13 cellular contexts compared by ENCODE assay signal in genomic region chr1:28129150-28129549, GRCh38. TPM values are rescaled to one million over a fixed set of nuclear protein-coding genes. Genes with fewer than 3 reads are reported as not detected.
DNase-seq lines count a peak whose midpoint lies in the region; ATAC-seq, FAIRE-seq and TF ChIP-seq lines count a peak whose summit lies in the region.
"Had no signal": no experiment of that assay in that cellular context is flagged by ENCODE, and none has a peak within 500 bp of the region (broad histone marks: within the 10 kb centered on the region; RNA-seq: fewer than 3 reads in every experiment).

No MANE protein-coding gene starts in this region.

- H3K4me1 ChIP-seq in BLaER1 treated with 17β-estradiol and CSF1 and Interleukin-3, amounts not matched to agents 10 nM and 100 nM: peaks cover 40 to 96% (median 61%) of the 10 kb centered on the region in 10 experiments
- H3K4me1 ChIP-seq in keratinocyte (ENCODE audit: control insufficient read depth, extremely low read depth, insufficient read depth, low read length): peaks cover 12% of the 10 kb centered on the region

- H3K9me3 Mint-ChIP-seq in activated naive CD8-positive, alpha-beta T cell treated with anti-CD3 and anti-CD28 coated beads for 36 hours: peaks cover 1% of the 10 kb centered on the region
- H3K9me3 Mint-ChIP-seq: brain had no signal

- H3K4me3 ChIP-seq in BLaER1 treated with 17β-estradiol and CSF1 and Interleukin-3, amounts not matched to agents 10 nM and 100 nM: no peak overlapping the region
- no peak overlapping the region for H3K4me3 ChIP-seq in cardiac fibroblast (replicated peaks in 1 of 2; ENCODE audit: low read depth in 2 of 2, low read length in 2 of 2)
- no peak overlapping the region for H3K4me3 ChIP-seq in keratinocyte (ENCODE audit: control insufficient read depth in 2 of 3, extremely low read depth in 1 of 3, insufficient read depth in 2 of 3, low read depth in 1 of 3, low read length in 3 of 3)
- H3K4me3 ChIP-seq in WERI-Rb-1 (ENCODE audit: low read depth, low read length): no peak overlapping the region
- H3K4me3 ChIP-seq: BLaER1 had no signal

- peak overlapping the region in 7 of 11 experiments; percentile 4 to 91 (median 80); a peak in 9 of 22 replicates for H3K27ac ChIP-seq in BLaER1 treated with 17β-estradiol and CSF1 and Interleukin-3, amounts not matched to agents 10 nM and 100 nM
- peak overlapping the region; percentile 65 for H3K27ac ChIP-seq in keratinocyte (ENCODE audit: control insufficient read depth, insufficient read depth, low read length)
- H3K27ac ChIP-seq in WERI-Rb-1: no peak overlapping the region
- H3K27ac ChIP-seq: BLaER1 had no signal

- no peaks in the 10 kb centered on the region for H3K79me2 ChIP-seq in keratinocyte (ENCODE audit: control insufficient read depth, insufficient read depth, low read length)

- H4K20me1 ChIP-seq in BLaER1 treated with 17β-estradiol and CSF1 and Interleukin-3, amounts not matched to agents 10 nM and 100 nM: no peaks in the 10 kb centered on the region
- no peaks in the 10 kb centered on the region for H4K20me1 ChIP-seq in keratinocyte (ENCODE audit: control insufficient read depth, extremely low read depth, insufficient read depth, low read length)
- H4K20me1 ChIP-seq: BLaER1 had no signal

- DNase-seq in LoVo (ENCODE audit: low spot score) (peak; percentile 24), cardiac fibroblast (ENCODE audit: low read depth in 2 of 2) (peak; percentile 63 to 80), keratinocyte (ENCODE audit: low read depth, low spot score) (peak; percentile 90), SHP77 treated with DMSO at 0.1 percent for 48 hours (lab: John Stamatoyannopoulos, UW) (no peak), WERI-Rb-1 (no peak)
- DNase-seq in activated naive CD8-positive, alpha-beta T cell treated with anti-CD3 and anti-CD28 coated beads for 36 hours: no peak
- DNase-seq: foreskin melanocyte, NCI-H2171 treated with DMSO at 0.1 percent for 48 hours had no signal

- H3K9ac ChIP-seq in BLaER1 treated with 17β-estradiol and CSF1 and Interleukin-3, amounts not matched to agents 10 nM and 100 nM: peak overlapping the region in 2 of 11 experiments; percentile 7 to 11; a peak in 2 of 22 replicates
- no peak overlapping the region for H3K9ac ChIP-seq in keratinocyte (ENCODE audit: control insufficient read depth, extremely low read depth, insufficient read depth, low read length)
- H3K9ac ChIP-seq: BLaER1 had no signal

- dilution Hi-C loops in keratinocyte (cut with MboI; ENCODE audit: extremely low pct_ligation_motif_present, low sequenced_read_pairs): no loop called here

- H3K36me3 Mint-ChIP-seq in activated naive CD8-positive, alpha-beta T cell treated with anti-CD3 and anti-CD28 coated beads for 36 hours: no peaks in the 10 kb centered on the region
- H3K36me3 Mint-ChIP-seq: brain had no signal

- H3K4me2 ChIP-seq in BLaER1 treated with 17β-estradiol and CSF1 and Interleukin-3, amounts not matched to agents 10 nM and 100 nM: peak overlapping the region in 5 of 11 experiments; percentile 78 to 97 (median 92); a peak in 10 of 22 replicates
- peak overlapping the region; percentile 29 for H3K4me2 ChIP-seq in keratinocyte (ENCODE audit: control insufficient read depth, extremely low read depth, insufficient read depth, low read depth, low read length)
- H3K4me2 ChIP-seq: BLaER1 had no signal

- ATAC-seq in GM19395 (IDR thresholded peaks at IDR 0.05; ENCODE audit: unreplicated experiment): no peak
- ATAC-seq: left lobe of liver had no signal

- peaks cover 6% of the 10 kb centered on the region for H3K4me1 Mint-ChIP-seq in activated naive CD8-positive, alpha-beta T cell treated with anti-CD3 and anti-CD28 coated beads for 36 hours
- H3K4me1 Mint-ChIP-seq: brain had no signal

- no peaks in the 10 kb centered on the region for H3K27me3 ChIP-seq in BLaER1 treated with 17β-estradiol and CSF1 and Interleukin-3, amounts not matched to agents 10 nM and 100 nM
- no peaks in the 10 kb centered on the region for H3K27me3 ChIP-seq in keratinocyte (ENCODE audit: control insufficient read depth, extremely low read depth, insufficient read depth, low read length)
- H3K27me3 ChIP-seq in WERI-Rb-1 (ENCODE audit: insufficient read depth, low read depth, severe bottlenecking): no peaks in the 10 kb centered on the region
- H3K27me3 ChIP-seq: BLaER1 had no signal

- peaks cover 42% of the 10 kb centered on the region for H3K27me3 Mint-ChIP-seq in activated naive CD8-positive, alpha-beta T cell treated with anti-CD3 and anti-CD28 coated beads for 36 hours

- peak; percentile 100 for FAIRE-seq in keratinocyte (lab: Jason Lieb, UNC)

- peak overlapping the region; percentile 94 for H2AFZ ChIP-seq in keratinocyte (ENCODE audit: control insufficient read depth, low read length)

- no peak overlapping the region for H3K4me3 Mint-ChIP-seq in activated naive CD8-positive, alpha-beta T cell treated with anti-CD3 and anti-CD28 coated beads for 36 hours
- H3K4me3 Mint-ChIP-seq: brain had no signal

- no peaks in the 10 kb centered on the region for H3K9me1 ChIP-seq in keratinocyte (ENCODE audit: control insufficient read depth, extremely low read depth, insufficient read depth, low read length)

- H3K27ac Mint-ChIP-seq in activated naive CD8-positive, alpha-beta T cell treated with anti-CD3 and anti-CD28 coated beads for 36 hours: no peak overlapping the region
- H3K27ac Mint-ChIP-seq: brain had no signal

- peaks cover 0 to 7% (median 0%) of the 10 kb centered on the region in 11 experiments; a peak in 1 of 22 replicates for H3K36me3 ChIP-seq in BLaER1 treated with 17β-estradiol and CSF1 and Interleukin-3, amounts not matched to agents 10 nM and 100 nM
- H3K36me3 ChIP-seq in keratinocyte (ENCODE audit: control insufficient read depth in 2 of 2, extremely low read depth in 1 of 2, insufficient read depth in 2 of 2, low read length in 2 of 2): no peaks in the 10 kb centered on the region
- H3K36me3 ChIP-seq in WERI-Rb-1: no peaks in the 10 kb centered on the region
- H3K36me3 ChIP-seq: BLaER1 had no signal

- TF ChIP-seq CTCF in cardiac fibroblast (IDR thresholded peaks at IDR 0.05; ENCODE audit: low read depth, low read length) (no peak), keratinocyte (optimal IDR thresholded peaks at IDR 0.05 in 1 of 3, IDR thresholded peaks at IDR 0.05 in 1 of 3, conservative IDR thresholded peaks at IDR 0.05 in 1 of 3; ENCODE audit: extremely low read depth in 1 of 3, insufficient read depth in 2 of 3, low read length in 3 of 3) (no peak), WERI-Rb-1 (IDR thresholded peaks at IDR 0.05; ENCODE audit: low read depth, low read length) (no peak)

- H3K9me3 ChIP-seq in BLaER1 treated with 17β-estradiol and CSF1 and Interleukin-3, amounts not matched to agents 10 nM and 100 nM (replicated peaks in 1 of 11): peaks cover 11 to 14% (median 12%) of the 10 kb centered on the region in 11 experiments
- H3K9me3 ChIP-seq in keratinocyte (ENCODE audit: control insufficient read depth, low read depth, low read length) (no peaks in the 10 kb centered on the region), WERI-Rb-1 (ENCODE audit: severe bottlenecking) (no peaks in the 10 kb centered on the region)

RNA-seq across cellular contexts. Expression of gene EYA3, which starts 40.7 kb away (rescaled TPM):
- polyA plus RNA-seq in keratinocyte: 15.5 to 17.7 TPM (median 17.6 TPM) in 3 replicates
- 4.9 TPM for polyA plus RNA-seq in keratinocyte (2011; ENCODE audit: low read depth)
- polyA plus RNA-seq in keratinocyte (2011; cell fraction: cytosol; rRNA removed): 7.5 and 13.3 TPM in 2 replicates
- polyA plus RNA-seq in keratinocyte (2011; cell fraction: nucleus; rRNA removed): 20.1 and 21.5 TPM in 2 replicates
- 8.4 and 11.3 TPM in 2 replicates for polyA plus RNA-seq in keratinocyte (2012; ENCODE audit: low replicate concordance)
- 21.7 to 60.5 TPM (median 39.6 TPM) in 3 replicates for polyA minus RNA-seq in keratinocyte
- polyA minus RNA-seq in keratinocyte (2011; cell fraction: cytosol; rRNA and poly(A)+ RNA removed): 22.8 TPM
- polyA minus RNA-seq in keratinocyte (2011; cell fraction: nucleus; rRNA and poly(A)+ RNA removed): 22.2 and 24.5 TPM in 2 replicates
- 10 to 100 TPM; 30.0 to 30.3 TPM for total RNA-seq in activated naive CD8-positive, alpha-beta T cell treated with anti-CD3 and anti-CD28 coated beads for 36 hours

RNA-seq across cellular contexts. Expression of gene PTAFR, which starts 47.3 kb away (rescaled TPM):
- 18.6 to 30.7 TPM (median 19.6 TPM) in 3 replicates for polyA plus RNA-seq in keratinocyte
- polyA plus RNA-seq in keratinocyte (2011; ENCODE audit: low read depth): 0.91 TPM
- 17.9 and 19.4 TPM in 2 replicates for polyA plus RNA-seq in keratinocyte (2011; cell fraction: cytosol; rRNA removed)
- 26.4 and 29.8 TPM in 2 replicates for polyA plus RNA-seq in keratinocyte (2011; cell fraction: nucleus; rRNA removed)
- 3.6 and 12.0 TPM in 2 replicates for polyA plus RNA-seq in keratinocyte (2012; ENCODE audit: low replicate concordance)
- 24.8 to 42.8 TPM (median 38.3 TPM) in 3 replicates for polyA minus RNA-seq in keratinocyte
- polyA minus RNA-seq in keratinocyte (2011; cell fraction: cytosol; rRNA and poly(A)+ RNA removed): 13.0 TPM
- polyA minus RNA-seq in keratinocyte (2011; cell fraction: nucleus; rRNA and poly(A)+ RNA removed): 19.6 and 25.4 TPM in 2 replicates
- total RNA-seq in activated naive CD8-positive, alpha-beta T cell treated with anti-CD3 and anti-CD28 coated beads for 36 hours: under 1 TPM; 0.22 to 0.29 TPM

Comparison
In these comparisons a context has a peak if more than half of its experiments do, and no peak if none do; other contexts are left out.
1. DNase-seq: peak in LoVo (single experiment), cardiac fibroblast (2 of 2) and keratinocyte (single experiment); none in SHP77 treated with DMSO at 0.1 percent for 48 hours (single experiment), activated naive CD8-positive, alpha-beta T cell treated with anti-CD3 and anti-CD28 coated beads for 36 hours (single experiment) and WERI-Rb-1 (single experiment).